7 cellular contexts compared by ENCODE assay signal in the genomic region with DNA sequence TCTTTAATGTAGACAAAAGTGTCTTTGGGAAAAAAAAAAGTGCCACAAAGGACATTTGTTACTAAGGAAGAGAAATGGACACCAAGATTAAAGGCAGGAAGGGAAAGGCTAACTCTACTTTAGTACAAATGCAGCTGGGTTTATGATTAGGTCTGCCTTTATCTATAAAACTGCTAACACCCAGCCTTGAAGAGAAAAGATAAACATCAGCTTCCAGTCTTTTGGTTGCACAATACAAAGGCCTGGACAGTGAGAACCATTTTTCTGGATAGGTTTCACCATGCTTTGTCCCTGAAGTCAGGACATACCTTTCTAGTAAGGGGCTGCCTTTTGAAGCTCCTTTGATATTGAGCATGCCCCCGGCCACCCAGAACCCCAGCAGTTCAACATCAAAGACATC. TPM values are rescaled to one million over a fixed set of nuclear protein-coding genes. Genes with fewer than 3 reads are reported as not detected.
"Had no signal": no experiment of that assay in that cellular context is flagged by ENCODE, and none has a peak within 500 bp of the region (broad histone marks: within the 10 kb centered on the region; RNA-seq: fewer than 3 reads in every experiment).

No MANE protein-coding gene starts in this region.

- FAIRE-seq: H1, H54, HTR-8/SVneo had no signal

- H2AFZ ChIP-seq: GM23338 had no signal

- DNase-seq: H9, HCEC 1CT, KBM-7 had no signal

- H3K4me2 ChIP-seq: GM23338 had no signal

- ATAC-seq: GM23338 had no signal

- H3K4me3 ChIP-seq: GM23338 had no signal

RNA-seq across cellular contexts. Expression of gene ZNF248, which starts 45.1 kb away (rescaled TPM):
- polyA plus RNA-seq: H1 had no signal
